Comparison of ENCODE assay signal across 8 cellular contexts in the genomic region with DNA sequence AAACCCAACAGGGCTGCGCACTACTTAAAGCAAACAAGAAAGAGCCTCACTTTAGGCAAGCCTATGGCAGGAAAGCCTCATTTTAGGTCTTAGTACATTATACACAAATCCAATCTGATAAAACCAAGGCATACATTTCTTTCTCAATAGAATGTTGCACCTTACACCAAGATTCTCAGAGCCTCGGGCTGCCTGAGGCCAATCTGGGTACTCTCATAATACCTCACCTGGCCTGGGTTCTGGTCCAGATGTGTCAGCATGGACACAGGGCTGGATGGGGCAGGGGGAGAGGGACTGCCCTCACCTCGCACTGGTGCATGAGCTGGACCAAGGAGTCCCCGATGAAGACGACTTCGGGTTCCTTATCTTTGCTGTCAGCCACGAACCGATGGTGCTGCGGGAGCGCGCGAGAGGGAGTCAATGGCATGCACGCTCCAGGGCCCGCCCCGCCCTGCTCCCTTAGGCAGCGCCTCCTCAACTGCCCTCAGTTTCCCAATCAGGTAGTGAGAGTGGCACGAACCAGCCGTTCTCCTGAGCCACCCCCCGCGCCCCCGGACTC. TPM values are rescaled to one million over a fixed set of nuclear protein-coding genes. Genes with fewer than 3 reads are reported as not detected.
A peak's percentile ranks its signal among the peaks of the same experiment; 100 is the strongest.
DNase-seq lines count a peak whose midpoint lies in the region; ATAC-seq, FAIRE-seq and TF ChIP-seq lines count a peak whose summit lies in the region.

A gene with protein sequence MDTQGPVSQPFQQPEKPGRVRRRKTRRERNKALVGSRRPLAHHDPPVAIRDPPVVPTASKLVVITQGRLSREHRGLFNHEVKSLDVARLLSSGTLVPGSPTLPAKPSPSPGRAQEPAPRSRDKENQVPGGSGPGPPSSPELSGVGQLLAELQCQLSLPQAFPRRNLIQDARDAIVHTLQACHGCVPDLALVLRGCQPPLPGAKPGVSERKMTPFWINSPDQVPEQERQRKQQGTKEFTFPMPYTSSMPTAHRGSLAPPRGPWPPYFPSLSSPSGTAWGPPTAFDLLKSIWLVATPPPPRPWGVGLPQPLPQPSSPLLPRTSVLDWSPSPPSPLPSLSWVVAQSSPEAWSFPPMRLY (plus strand): TSS at position 487 of the 559 bp plus-strand sequence. CDS start 7,453 bp downstream, outside the sequence.

- H3F3A ChIP-seq in neural progenitor cell (ENCODE audit: low read depth) = peaks cover 26% of the 10 kb centered on the region

- no peak for TF ChIP-seq POLR2A in GM12892 (IDR thresholded peaks at IDR 0.05; ENCODE audit: low read depth, low read length)

- no peaks in the 10 kb centered on the region; the same call in 1 of the 2 replicates for H3K9me3 ChIP-seq in BLaER1
- no peaks in the 10 kb centered on the region for H3K9me3 ChIP-seq in SJSA1 (replicated peaks)
- no peaks in the 10 kb centered on the region for H3K9me3 ChIP-seq in neural progenitor cell (ENCODE audit: low read depth)

- peaks cover 20% of the 10 kb centered on the region for H3K36me3 ChIP-seq in BLaER1
- H3K36me3 ChIP-seq in SJSA1 = no peaks in the 10 kb centered on the region
- H3K36me3 ChIP-seq in neural progenitor cell = no peaks in the 10 kb centered on the region

- peak within 1 kb of the TSS; percentile 89 for H3K27ac ChIP-seq in BLaER1
- H3K27ac ChIP-seq in SJSA1 = no peak within 1 kb of the TSS
- H3K27ac ChIP-seq in neural progenitor cell = peak within 1 kb of the TSS; percentile 18

- peaks cover 22% of the 10 kb centered on the region for H3K79me2 ChIP-seq in neural progenitor cell (ENCODE audit: low read depth)

- peaks cover 24% of the 10 kb centered on the region for H3K4me1 Mint-ChIP-seq in neural progenitor cell

- peak within 1 kb of the TSS; percentile 92 for H3K4me3 Mint-ChIP-seq in neural progenitor cell

- H3K27me3 Mint-ChIP-seq in neural progenitor cell (ENCODE audit: insufficient read depth, low read depth) = peaks cover 11% of the 10 kb centered on the region

- H3K4me2 ChIP-seq in BLaER1 (peak within 1 kb of the TSS; percentile 94), neural progenitor cell (peak within 1 kb of the TSS; percentile 91)

- peak within 1 kb of the TSS; percentile 81 for H3K4me3 ChIP-seq in BLaER1
- peak within 1 kb of the TSS; percentile 44 for H3K4me3 ChIP-seq in SJSA1
- H3K4me3 ChIP-seq in epithelial cell of proximal tubule (ENCODE audit: low read depth, low read length) = peak within 1 kb of the TSS; percentile 89
- H3K4me3 ChIP-seq in neural progenitor cell = peak within 1 kb of the TSS; percentile 77

- H2AFZ ChIP-seq in neural progenitor cell (replicated peaks) = peak within 1 kb of the TSS; percentile 87

- no peak for FAIRE-seq in GM12892 (lab: Jason Lieb, UNC)

- peaks cover 7% of the 10 kb centered on the region for H3K36me3 Mint-ChIP-seq in neural progenitor cell

- DNase-seq in SJSA1 (ENCODE audit: low read depth in 1 of 2, low spot score in 2 of 2) (no peak), epithelial cell of proximal tubule (ENCODE audit: low read depth) (no peak), neural progenitor cell (ENCODE audit: low spot score) (peak; percentile 58), amniotic stem cell (lab: John Stamatoyannopoulos, UW) (no peak), GM12892 (ENCODE audit: insufficient read length) (no peak), activated gamma-delta T cell treated with Interleukin-2 at 50 U/mL for 16 hours (no peak)

- H3K27ac Mint-ChIP-seq in neural progenitor cell = peak within 1 kb of the TSS; percentile 99

- H3K27me3 ChIP-seq in BLaER1 (no peaks in the 10 kb centered on the region), SJSA1 (replicated peaks) (no peaks in the 10 kb centered on the region), neural progenitor cell (no peaks in the 10 kb centered on the region)

- H3K9ac ChIP-seq in BLaER1 (peak within 1 kb of the TSS; percentile 85), neural progenitor cell (peak within 1 kb of the TSS; percentile 52)

- H4K20me1 ChIP-seq in BLaER1 = peaks cover 3% of the 10 kb centered on the region
- H4K20me1 ChIP-seq in neural progenitor cell (ENCODE audit: low read depth) = peaks cover 13% of the 10 kb centered on the region

- ATAC-seq in GM21381 (IDR thresholded peaks at IDR 0.05; ENCODE audit: unreplicated experiment) = peak; percentile 8

- no peaks in the 10 kb centered on the region for H3K9me3 Mint-ChIP-seq in neural progenitor cell

- TF ChIP-seq CTCF in epithelial cell of proximal tubule (conservative IDR thresholded peaks at IDR 0.05; ENCODE audit: low read depth, low read length) (no peak), neural progenitor cell (IDR thresholded peaks at IDR 0.05) (no peak)

- peaks cover 41% of the 10 kb centered on the region for H3K4me1 ChIP-seq in BLaER1
- H3K4me1 ChIP-seq in SJSA1 (replicated peaks) = peaks cover 14% of the 10 kb centered on the region
- peaks cover 14% of the 10 kb centered on the region for H3K4me1 ChIP-seq in neural progenitor cell

RNA-seq across cellular contexts. Expression of the gene that starts here (rescaled TPM):
- total RNA-seq in SJSA1 (2014; rRNA removed; shearing (Covaris generic)) = 0.55 and 2.5 TPM in 2 replicates
- 0.23 and 2.7 TPM in 2 replicates for total RNA-seq in epithelial cell of proximal tubule
- total RNA-seq in neural progenitor cell (ENCODE audit: low replicate concordance) = 1.0 TPM in 2 replicates
- not detected for polyA plus RNA-seq in GM12892 (2012; ENCODE audit: missing spikeins)
